In genomic region chr7:156988605-156989185, GRCh38 we compare ENCODE assay signal across 25 cellular contexts. TPM values are rescaled to one million over a fixed set of nuclear protein-coding genes. Genes with fewer than 3 reads are reported as not detected.
DNase-seq lines count a peak whose midpoint lies in the region; ATAC-seq and TF ChIP-seq lines count a peak whose summit lies in the region.
"Had no signal": no experiment of that assay in that cellular context is flagged by ENCODE, and none has a peak within 500 bp of the region (broad histone marks: within the 10 kb centered on the region; RNA-seq: fewer than 3 reads in every experiment).

No MANE protein-coding gene starts in this region.

- H3K4me3 Mint-ChIP-seq in WTC11 (no peak overlapping the region), neural crest cell (no peak overlapping the region)
- H3K4me3 Mint-ChIP-seq: CD4-positive, CD25-positive, alpha-beta regulatory T cell had no signal

- DNase-seq in HuH-7 (ENCODE audit: low spot score) (peak; percentile 70), WTC11 (ENCODE audit: low spot score) (no peak), fibroblast of mammary gland (ENCODE audit: low read depth) (peak; percentile 11), neural crest cell (ENCODE audit: low read depth, low spot score) (no peak), NCI-H510A (lab: John Stamatoyannopoulos, UW) (no peak), HEK293T (ENCODE audit: extremely low spot score) (no peak), mesenteric fat pad (ENCODE audit: low spot score) (no peak)
- DNase-seq: CD4-positive, CD25-positive, alpha-beta regulatory T cell; DMS153; DND-41; H7; Kasumi-1; MV-4-11; NCI-H1105; NCI-H1436 treated with DMSO at 0.1 percent for 48 hours; NCI-H187 treated with DMSO at 0.1 percent for 48 hours; NCI-H2171 treated with DMSO at 0.1 percent for 48 hours; NCI-H345; NCI-H524; NCI-H748 treated with DMSO at 0.1 percent for 48 hours; SIG-M5 had no signal

- POLR2A ChIA-PET in WTC11 (lab: Charles Lee): no interaction called here
- POLR2A ChIA-PET in HEK293T (lab: Yijun Ruan, JAX): no interaction called here

- ATAC-seq in WTC11: no peak
- no peak for ATAC-seq in GM21619 (IDR thresholded peaks at IDR 0.05; ENCODE audit: unreplicated experiment)

- no peak overlapping the region for H3K4me3 ChIP-seq in fibroblast of mammary gland (ENCODE audit: control insufficient read depth, low read depth, low read length)
- H3K4me3 ChIP-seq: BLaER1, SK-N-MC had no signal

- H3K4me1 Mint-ChIP-seq in WTC11 (peaks cover 2% of the 10 kb centered on the region; the same call in 1 of the 2 replicates), neural crest cell (peaks cover 28% of the 10 kb centered on the region)
- H3K4me1 Mint-ChIP-seq: CD4-positive, CD25-positive, alpha-beta regulatory T cell had no signal

- H3K36me3 Mint-ChIP-seq in WTC11 (no peaks in the 10 kb centered on the region), neural crest cell (ENCODE audit: low read depth) (no peaks in the 10 kb centered on the region)
- H3K36me3 Mint-ChIP-seq: CD4-positive, CD25-positive, alpha-beta regulatory T cell had no signal

- TF ChIP-seq CTCF in WTC11 (IDR thresholded peaks at IDR 0.05) (no peak), fibroblast of mammary gland (conservative IDR thresholded peaks at IDR 0.05; ENCODE audit: control insufficient read depth, insufficient read depth, low read depth, low read length) (no peak), neural crest cell (conservative IDR thresholded peaks at IDR 0.05) (no peak)

- CTCF ChIA-PET in WTC11 (lab: Charles Lee) (no interaction called here), HEK293T (lab: Yijun Ruan, JAX) (no interaction called here)

- H3K27me3 Mint-ChIP-seq in WTC11 (ENCODE audit: low read depth) (peaks cover 7% of the 10 kb centered on the region), neural crest cell (ENCODE audit: low read depth) (peaks cover 10% of the 10 kb centered on the region)

- no peak overlapping the region for H3K27ac Mint-ChIP-seq in WTC11
- H3K27ac Mint-ChIP-seq in neural crest cell (ENCODE audit: unreplicated experiment): peak overlapping the region; percentile 73
- H3K27ac Mint-ChIP-seq: CD4-positive, CD25-positive, alpha-beta regulatory T cell had no signal

- H3K9me3 Mint-ChIP-seq in WTC11: peaks cover 3% of the 10 kb centered on the region
- H3K9me3 Mint-ChIP-seq in neural crest cell: no peaks in the 10 kb centered on the region

TF ChIP-seq in WTC11, 78 proteins besides CTCF, POLR2A, EP300 and RAD21:
- TF ChIP-seq GABPB1 (CRISPR knock-in tag; IDR thresholded peaks at IDR 0.05) (peak; percentile 77), ZNF512 (CRISPR knock-in tag; IDR thresholded peaks at IDR 0.05; ENCODE audit: borderline replicate concordance) (no peak)
TF ChIP-seq in WTC11: peak in this region for 1.

TF ChIP-seq in HEK293T, 16 proteins besides CTCF, POLR2A, EP300 and RAD21:
- no peak for TF ChIP-seq FOXK2 (IDR thresholded peaks at IDR 0.05)
- no peak for TF ChIP-seq ARNT (IDR thresholded peaks at IDR 0.05)
- TF ChIP-seq FOXM1 (IDR thresholded peaks at IDR 0.05; ENCODE audit: borderline replicate concordance): no peak
- TF ChIP-seq ELF4 (IDR thresholded peaks at IDR 0.05): no peak
- no peak for TF ChIP-seq FOXA1 (IDR thresholded peaks at IDR 0.05)
- TF ChIP-seq SUZ12 (IDR thresholded peaks at IDR 0.05): no peak
- TF ChIP-seq HDGF (IDR thresholded peaks at IDR 0.05; ENCODE audit: borderline replicate concordance): no peak
- no peak for TF ChIP-seq SP1 (IDR thresholded peaks at IDR 0.05)
- TF ChIP-seq PKNOX1 (IDR thresholded peaks at IDR 0.05): no peak
- TF ChIP-seq CTBP1 (IDR thresholded peaks at IDR 0.05; ENCODE audit: borderline replicate concordance): no peak

RNA-seq across cellular contexts. Expression of gene MNX1, which starts 21.8 kb away (rescaled TPM):
- total RNA-seq in WTC11 (2021) (0.32 to 0.46 TPM (median 0.34 TPM) in 3 replicates), neural crest cell (0.14 and 0.34 TPM in 2 replicates), mesenteric fat pad (not detected)
- total RNA-seq: M059J had no signal

RNA-seq across cellular contexts. Expression of gene NOM1, which starts 39.2 kb away (rescaled TPM):
- total RNA-seq in WTC11 (2021) (26.0 to 38.5 TPM (median 27.6 TPM) in 3 replicates), neural crest cell (25.2 and 28.2 TPM in 2 replicates), mesenteric fat pad (19.9 TPM)

Comparison
In these comparisons a context has a peak if more than half of its experiments do, and no peak if none do; other contexts are left out.
1. DNase-seq: peak in HuH-7 (single experiment) and fibroblast of mammary gland (single experiment); none in WTC11 (single experiment), neural crest cell (single experiment), NCI-H510A (single experiment), HEK293T (single experiment) and mesenteric fat pad (single experiment).